In genomic region chr21:41068411-41069304, GRCh38 we compare ENCODE assay signal across 8 cellular contexts.
DNase-seq lines count a peak whose midpoint lies in the region; ATAC-seq and TF ChIP-seq lines count a peak whose summit lies in the region.

No MANE protein-coding gene starts in this region.

- H3K9me3 ChIP-seq in lower lobe of right lung: no peaks in the 10 kb centered on the region

- no peaks in the 10 kb centered on the region for H3K36me3 ChIP-seq in lower lobe of right lung

- H3K4me3 ChIP-seq in lower lobe of right lung: peak overlapping the region; percentile 27

- peak; percentile 76 for DNase-seq in G401 (ENCODE audit: low spot score)
- DNase-seq in NCI-H510A treated with DMSO at 0.1 percent for 48 hours (lab: John Stamatoyannopoulos, UW): peak; percentile 81
- peak; percentile 45 to 46 for DNase-seq in activated CD4-positive, alpha-beta T cell treated with anti-CD3 and anti-CD28 coated beads, Interleukin-2, amount 50 U/mL, for 4 hours
- peak; percentile 91 for DNase-seq in ecto neural progenitor cell (ENCODE audit: low spot score)
- peak; percentile 84 for DNase-seq in lower lobe of right lung
- DNase-seq in stimulated activated CD8-positive, alpha-beta memory T cell treated with anti-CD3 and anti-CD28 coated beads, Interleukin-12 subunit alpha, Interleukin-12 subunit beta, amount 100 ng/mL, for 24 hours (ENCODE audit: extremely low read depth): peak; percentile 22

- H3K27ac ChIP-seq in lower lobe of right lung: no peak overlapping the region

- peaks cover 7% of the 10 kb centered on the region for H3K4me1 ChIP-seq in lower lobe of right lung

- in situ Hi-C loops in G401 (cut with HindIII; ENCODE audit: low sequenced_read_pairs): no loop called here

- H3K27me3 ChIP-seq in lower lobe of right lung (ENCODE audit: low read depth): peaks cover 37% of the 10 kb centered on the region

- ATAC-seq in HG03175 (IDR thresholded peaks at IDR 0.05; ENCODE audit: unreplicated experiment) (peak; percentile 51), lower lobe of right lung (peak; percentile 91 to 93), GM21381 (IDR thresholded peaks at IDR 0.05; ENCODE audit: unreplicated experiment) (no peak)

- intact Hi-C loops in lower lobe of right lung (cut with DNase I): no loop called here

- peak; percentile 86 for TF ChIP-seq CTCF in lower lobe of right lung (IDR thresholded peaks at IDR 0.05)

Comparison
In these comparisons a context has a peak if more than half of its experiments do, and no peak if none do; other contexts are left out.
1. DNase-seq: peak in every context shown above with its lines; median percentile 91 in ecto neural progenitor cell; 84 in lower lobe of right lung; 81 in NCI-H510A treated with DMSO at 0.1 percent for 48 hours; 76 in G401; 46 in activated CD4-positive, alpha-beta T cell treated with anti-CD3 and anti-CD28 coated beads, Interleukin-2, amount 50 U/mL, for 4 hours; 22 in stimulated activated CD8-positive, alpha-beta memory T cell treated with anti-CD3 and anti-CD28 coated beads, Interleukin-12 subunit alpha, Interleukin-12 subunit beta, amount 100 ng/mL, for 24 hours.